20 cellular contexts compared by ENCODE assay signal in the genomic region with DNA sequence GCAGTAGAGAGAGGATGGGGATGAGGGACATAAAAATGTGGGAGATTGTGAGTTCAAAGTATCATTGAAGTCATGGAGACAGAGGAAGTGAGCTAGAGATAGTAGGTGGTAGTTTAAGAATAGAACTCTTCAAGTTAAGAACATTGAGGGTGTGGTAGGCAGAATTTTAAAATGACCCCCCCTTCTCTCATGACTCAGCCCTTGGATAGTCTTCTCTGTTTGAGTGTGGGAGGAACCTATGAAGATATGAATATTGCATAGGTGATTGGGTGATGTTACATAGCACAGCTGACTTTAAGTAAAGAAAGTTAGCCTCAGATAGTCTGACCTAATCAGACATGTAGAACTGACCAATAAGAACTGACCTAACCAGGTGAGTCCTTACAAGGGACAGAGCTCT.
DNase-seq lines count a peak whose midpoint lies in the region; ATAC-seq and TF ChIP-seq lines count a peak whose summit lies in the region.
"Had no signal": no experiment of that assay in that cellular context is flagged by ENCODE, and none has a peak within 500 bp of the region (broad histone marks: within the 10 kb centered on the region; RNA-seq: fewer than 3 reads in every experiment).

No MANE protein-coding gene starts in this region.

- H3K27ac Mint-ChIP-seq in activated CD8-positive, alpha-beta T cell treated with anti-CD3 and anti-CD28 coated beads for 36 hours: no peak overlapping the region
- H3K27ac Mint-ChIP-seq in activated CD8-positive, alpha-beta T cell treated with anti-CD3 and anti-CD28 coated beads, Interleukin-2, amount 10 ng/mL, durations not matched to agents 7 days and 5 days: no peak overlapping the region
- no peak overlapping the region for H3K27ac Mint-ChIP-seq in naive thymus-derived CD8-positive, alpha-beta T cell

- H3K9me3 Mint-ChIP-seq in activated CD8-positive, alpha-beta T cell treated with anti-CD3 and anti-CD28 coated beads for 36 hours: peaks cover 20% of the 10 kb centered on the region
- H3K9me3 Mint-ChIP-seq in activated CD8-positive, alpha-beta T cell treated with anti-CD3 and anti-CD28 coated beads, Interleukin-2, amount 10 ng/mL, durations not matched to agents 7 days and 5 days (ENCODE audit: insufficient read depth): peaks cover 10% of the 10 kb centered on the region
- peaks cover 0 to 21% (median 6%) of the 10 kb centered on the region in 9 donors for H3K9me3 Mint-ChIP-seq in naive thymus-derived CD8-positive, alpha-beta T cell

- BruUV-seq in mammary epithelial cell (replicated peaks; lab: Mats Ljungman, UMichigan): no TSS peak

- peak; percentile 47 for ATAC-seq in activated CD8-positive, alpha-beta T cell treated with anti-CD3 and anti-CD28 coated beads for 36 hours
- ATAC-seq in activated CD8-positive, alpha-beta T cell treated with anti-CD3 and anti-CD28 coated beads, Interleukin-2, amount 10 ng/mL, durations not matched to agents 7 days and 5 days: no peak
- ATAC-seq in psoas muscle: peak in 3 of 4 donors; percentile 45 to 67 (median 50)
- no peak for ATAC-seq in naive thymus-derived CD8-positive, alpha-beta T cell

- POLR2A ChIA-PET in activated CD8-positive, alpha-beta T cell treated with anti-CD3 and anti-CD28 coated beads for 36 hours (lab: Charles Lee): interaction anchor here (0.7 kb wide), 1 partner anchor 70 kb away, joined by 3 read pairs; no protein-coding TSS in a partner anchor
- POLR2A ChIA-PET in activated CD8-positive, alpha-beta T cell treated with anti-CD3 and anti-CD28 coated beads, Interleukin-2, amount 10 ng/mL, durations not matched to agents 7 days and 5 days (lab: Charles Lee): interaction anchor here (0.8 kb wide), 1 partner anchor 21 kb away, joined by 3 read pairs; no protein-coding TSS in a partner anchor
- POLR2A ChIA-PET in naive thymus-derived CD8-positive, alpha-beta T cell (lab: Charles Lee): no interaction called here

- intact Hi-C loops in activated CD8-positive, alpha-beta T cell treated with anti-CD3 and anti-CD28 coated beads for 36 hours (cut with micrococcal nuclease): no loop called here
- intact Hi-C loops in mammary epithelial cell (cut with micrococcal nuclease): no loop called here
- intact Hi-C loops in psoas muscle (cut with DNase I): no loop called here

- peaks cover 11% of the 10 kb centered on the region for H3K4me1 ChIP-seq in mammary epithelial cell (ENCODE audit: insufficient read depth, low read length)
- no peaks in the 10 kb centered on the region for H3K4me1 ChIP-seq in psoas muscle
- H3K4me1 ChIP-seq: BLaER1, upper lobe of left lung had no signal

- H3K36me3 Mint-ChIP-seq in activated CD8-positive, alpha-beta T cell treated with anti-CD3 and anti-CD28 coated beads for 36 hours (ENCODE audit: low read depth): peaks cover 4% of the 10 kb centered on the region
- H3K36me3 Mint-ChIP-seq in activated CD8-positive, alpha-beta T cell treated with anti-CD3 and anti-CD28 coated beads, Interleukin-2, amount 10 ng/mL, durations not matched to agents 7 days and 5 days (ENCODE audit: low read depth): peaks cover 7% of the 10 kb centered on the region
- peaks cover 0 to 14% (median 0%) of the 10 kb centered on the region in 3 donors for H3K36me3 Mint-ChIP-seq in naive thymus-derived CD8-positive, alpha-beta T cell

- H3K36me3 ChIP-seq in mammary epithelial cell (ENCODE audit: insufficient read depth, low read length) (no peaks in the 10 kb centered on the region), psoas muscle (ENCODE audit: insufficient read depth in 1 of 2, low read depth in 1 of 2) (no peaks in the 10 kb centered on the region)
- H3K36me3 ChIP-seq: ascending aorta, BLaER1, upper lobe of left lung had no signal

- H3K79me2 ChIP-seq in mammary epithelial cell (ENCODE audit: insufficient read depth, low read length): no peaks in the 10 kb centered on the region

- no peak for DNase-seq in activated CD8-positive, alpha-beta T cell treated with anti-CD3 and anti-CD28 coated beads for 36 hours
- DNase-seq in activated CD8-positive, alpha-beta T cell treated with anti-CD3 and anti-CD28 coated beads, Interleukin-2, amount 10 ng/mL, durations not matched to agents 7 days and 5 days: no peak
- peak; percentile 18 for DNase-seq in GM13976 (ENCODE audit: low spot score)
- DNase-seq in mammary epithelial cell: peak; percentile 51
- no peak for DNase-seq in psoas muscle
- DNase-seq in substantia nigra (lab: John Stamatoyannopoulos, UW): no peak
- DNase-seq in naive thymus-derived CD8-positive, alpha-beta T cell: no peak
- DNase-seq in NCI-H1417 treated with DMSO at 0.1 percent for 48 hours (lab: John Stamatoyannopoulos, UW): no peak
- DNase-seq: activated effector memory CD4-positive, alpha-beta T cell treated with Interleukin-2 at 50 U/mL for 16 hours; hippocampal formation; islet precursor cell; Karpas-422; NCI-H1105 treated with DMSO at 0.1 percent for 48 hours; NCI-H526 treated with DMSO at 0.1 percent for 48 hours; SIG-M5; stimulated activated naive CD4-positive, alpha-beta T cell; upper lobe of left lung had no signal

- no peak for TF ChIP-seq CTCF in activated CD8-positive, alpha-beta T cell treated with anti-CD3 and anti-CD28 coated beads for 36 hours (IDR thresholded peaks at IDR 0.05)
- TF ChIP-seq CTCF in GM13976 (IDR thresholded peaks at IDR 0.05; ENCODE audit: borderline replicate concordance, control extremely low read depth, extremely low read depth, insufficient read depth, missing control alignments) (no peak), mammary epithelial cell (conservative IDR thresholded peaks at IDR 0.05 in 1 of 2, IDR thresholded peaks at IDR 0.05 in 1 of 2; ENCODE audit: extremely low read depth in 1 of 2, insufficient read depth in 1 of 2, low read depth in 1 of 2, low read length in 2 of 2) (no peak), psoas muscle (IDR thresholded peaks at IDR 0.05) (no peak)

- in situ Hi-C loops in GM13976 (cut with MboI; ENCODE audit: low sequenced_read_pairs, unreplicated experiment): no loop called here
- in situ Hi-C loops in mammary epithelial cell (cut with MboI; ENCODE audit: low sequenced_read_pairs in 2 of 2): no loop called here

- no peak overlapping the region for H3K9ac ChIP-seq in mammary epithelial cell (ENCODE audit: insufficient read depth, low read length)
- H3K9ac ChIP-seq: BLaER1 had no signal

- H3K4me1 Mint-ChIP-seq in activated CD8-positive, alpha-beta T cell treated with anti-CD3 and anti-CD28 coated beads for 36 hours (ENCODE audit: low read depth): peaks cover 44% of the 10 kb centered on the region
- peaks cover 16% of the 10 kb centered on the region for H3K4me1 Mint-ChIP-seq in activated CD8-positive, alpha-beta T cell treated with anti-CD3 and anti-CD28 coated beads, Interleukin-2, amount 10 ng/mL, durations not matched to agents 7 days and 5 days (ENCODE audit: low read depth)
- H3K4me1 Mint-ChIP-seq in naive thymus-derived CD8-positive, alpha-beta T cell: peaks cover 24 to 32% (median 27%) of the 10 kb centered on the region in 4 donors

- CTCF ChIA-PET in activated CD8-positive, alpha-beta T cell treated with anti-CD3 and anti-CD28 coated beads for 36 hours (lab: Charles Lee): no interaction called here
- CTCF ChIA-PET in activated CD8-positive, alpha-beta T cell treated with anti-CD3 and anti-CD28 coated beads, Interleukin-2, amount 10 ng/mL, durations not matched to agents 7 days and 5 days (lab: Charles Lee): no interaction called here
- CTCF ChIA-PET in mammary epithelial cell (lab: Charles Lee; ENCODE audit: low non-redundant PET): no interaction called here

- no peaks in the 10 kb centered on the region for H3K27me3 Mint-ChIP-seq in activated CD8-positive, alpha-beta T cell treated with anti-CD3 and anti-CD28 coated beads for 36 hours
- no peaks in the 10 kb centered on the region for H3K27me3 Mint-ChIP-seq in activated CD8-positive, alpha-beta T cell treated with anti-CD3 and anti-CD28 coated beads, Interleukin-2, amount 10 ng/mL, durations not matched to agents 7 days and 5 days (ENCODE audit: low read depth)
- no peaks in the 10 kb centered on the region for H3K27me3 Mint-ChIP-seq in naive thymus-derived CD8-positive, alpha-beta T cell

- no peak overlapping the region for H3K27ac ChIP-seq in mammary epithelial cell (ENCODE audit: insufficient read depth, low read depth, low read length)
- H3K27ac ChIP-seq in psoas muscle: no peak overlapping the region
- no peak overlapping the region for H3K27ac ChIP-seq in substantia nigra (ENCODE audit: low read depth, low read length, poor library complexity, severe bottlenecking)
- H3K27ac ChIP-seq: ascending aorta, BLaER1, upper lobe of left lung, VCaP had no signal

- H3K27me3 ChIP-seq in mammary epithelial cell (ENCODE audit: insufficient read depth, low read length): no peaks in the 10 kb centered on the region
- no peaks in the 10 kb centered on the region for H3K27me3 ChIP-seq in psoas muscle (ENCODE audit: insufficient read depth in 3 of 3, low read length in 2 of 3)
- H3K27me3 ChIP-seq: ascending aorta, BLaER1, upper lobe of left lung had no signal

- no peak overlapping the region for H3K4me2 ChIP-seq in mammary epithelial cell (ENCODE audit: insufficient read depth, low read depth, low read length)
- H3K4me2 ChIP-seq: BLaER1 had no signal

- no peaks in the 10 kb centered on the region for H3K9me3 ChIP-seq in mammary epithelial cell (replicated peaks; ENCODE audit: insufficient read depth, low read length)
- no peaks in the 10 kb centered on the region for H3K9me3 ChIP-seq in psoas muscle
- H3K9me3 ChIP-seq: upper lobe of left lung had no signal

- H3K4me3 ChIP-seq in mammary epithelial cell (replicated peaks in 1 of 3; ENCODE audit: insufficient read depth in 1 of 3, low read depth in 2 of 3, low read length in 3 of 3) (no peak overlapping the region), psoas muscle (no peak overlapping the region)
- H3K4me3 ChIP-seq: ascending aorta, BLaER1, upper lobe of left lung had no signal

- peak overlapping the region; percentile 31 for H2AFZ ChIP-seq in mammary epithelial cell (ENCODE audit: low read depth, low read length)

- H3K4me3 Mint-ChIP-seq in activated CD8-positive, alpha-beta T cell treated with anti-CD3 and anti-CD28 coated beads for 36 hours: no peak overlapping the region
- H3K4me3 Mint-ChIP-seq in activated CD8-positive, alpha-beta T cell treated with anti-CD3 and anti-CD28 coated beads, Interleukin-2, amount 10 ng/mL, durations not matched to agents 7 days and 5 days: no peak overlapping the region
- no peak overlapping the region for H3K4me3 Mint-ChIP-seq in naive thymus-derived CD8-positive, alpha-beta T cell

- dilution Hi-C loops in mammary epithelial cell (cut with HindIII; ENCODE audit: low sequenced_read_pairs): no loop called here

- H4K20me1 ChIP-seq in mammary epithelial cell (ENCODE audit: insufficient read depth, low read length): no peaks in the 10 kb centered on the region
- H4K20me1 ChIP-seq: BLaER1 had no signal

Comparison
In these comparisons a context has a peak if more than half of its experiments do, and no peak if none do; other contexts are left out.
1. ATAC-seq: peak in activated CD8-positive, alpha-beta T cell treated with anti-CD3 and anti-CD28 coated beads for 36 hours (single experiment) and psoas muscle (3 of 4); none in activated CD8-positive, alpha-beta T cell treated with anti-CD3 and anti-CD28 coated beads, Interleukin-2, amount 10 ng/mL, durations not matched to agents 7 days and 5 days (single experiment) and naive thymus-derived CD8-positive, alpha-beta T cell (0 of 2).
2. DNase-seq: peak in GM13976 (single experiment) and mammary epithelial cell (single experiment); none in activated CD8-positive, alpha-beta T cell treated with anti-CD3 and anti-CD28 coated beads for 36 hours (single experiment), activated CD8-positive, alpha-beta T cell treated with anti-CD3 and anti-CD28 coated beads, Interleukin-2, amount 10 ng/mL, durations not matched to agents 7 days and 5 days (single experiment), psoas muscle (0 of 2), substantia nigra (0 of 49), naive thymus-derived CD8-positive, alpha-beta T cell (0 of 10) and NCI-H1417 treated with DMSO at 0.1 percent for 48 hours (single experiment).